ENCODE assay signal across 18 cellular contexts in the genomic region with DNA sequence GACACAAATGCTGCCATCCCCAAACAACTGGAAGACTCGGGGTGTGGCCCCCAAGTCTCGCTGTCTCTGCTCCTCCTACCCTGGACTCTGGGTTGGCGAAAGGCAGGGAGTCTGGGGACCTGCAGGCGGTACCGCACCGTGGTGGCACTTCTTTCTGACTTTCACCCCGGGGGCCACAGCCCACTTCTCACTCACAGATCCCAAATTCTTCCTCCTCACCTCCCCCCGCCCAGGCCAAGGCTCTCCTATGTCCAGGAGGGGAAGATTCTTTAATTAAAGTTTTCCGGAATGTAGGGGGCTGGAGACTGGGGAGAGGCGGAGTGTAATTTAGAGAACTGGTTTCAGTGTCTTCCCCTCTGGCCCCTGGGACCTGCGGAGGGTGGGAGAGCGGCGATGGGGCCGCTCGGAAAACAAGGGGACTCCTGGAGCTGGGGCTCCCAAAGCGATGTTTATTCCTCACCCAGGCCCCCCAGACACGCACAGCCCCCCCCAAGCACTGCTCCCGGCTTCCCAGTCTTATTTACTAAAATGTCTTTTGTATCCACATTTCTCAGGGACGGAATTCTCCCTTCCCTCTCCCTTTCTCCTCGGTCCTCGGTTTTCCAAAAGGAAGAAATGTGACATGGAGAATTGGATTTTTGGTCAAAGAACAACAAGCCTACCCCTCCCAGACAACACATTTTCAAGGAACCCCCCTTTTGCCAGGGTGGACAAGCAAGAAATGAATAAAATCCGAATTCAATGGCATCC. TPM values are rescaled to one million over a fixed set of nuclear protein-coding genes. Genes with fewer than 3 reads are reported as not detected.
DNase-seq lines count a peak whose midpoint lies in the region; ATAC-seq, FAIRE-seq and TF ChIP-seq lines count a peak whose summit lies in the region.
"Had no signal": no experiment of that assay in that cellular context is flagged by ENCODE, and none has a peak within 500 bp of the region (broad histone marks: within the 10 kb centered on the region; RNA-seq: fewer than 3 reads in every experiment).

No MANE protein-coding gene starts in this region.

- no peak for FAIRE-seq in HepG2 (lab: Jason Lieb, UNC)
- FAIRE-seq: pancreas, small intestine had no signal

- TF ChIP-seq EP300 in HepG2 (IDR thresholded peaks at IDR 0.05; ENCODE audit: low read depth in 2 of 2, low read length in 2 of 2) = no peak
- no peak for TF ChIP-seq EP300 in HepG2 (CRISPR knock-in tag; IDR thresholded peaks at IDR 0.05; ENCODE audit: borderline replicate concordance)

- H3K79me2 ChIP-seq in HepG2 (ENCODE audit: insufficient read depth, low read length) (no peaks in the 10 kb centered on the region), PC-3 (ENCODE audit: low read length) (no peaks in the 10 kb centered on the region)

- H3K4me2 ChIP-seq in HepG2 (ENCODE audit: low read depth, low read length) (no peak overlapping the region), PC-3 (ENCODE audit: low read length) (no peak overlapping the region)

- no peak overlapping the region for H3K27ac ChIP-seq in HepG2 (ENCODE audit: extremely low read length, insufficient read depth, low read length)
- H3K27ac ChIP-seq in PC-3 (ENCODE audit: low read length) = no peak overlapping the region
- H3K27ac ChIP-seq: lower lobe of right lung, pancreas had no signal

- BruUV-seq in HepG2 (replicated peaks; lab: Mats Ljungman, UMichigan) (no TSS peak), PC-3 (replicated peaks; lab: Mats Ljungman, UMichigan) (no TSS peak)

- DNase-seq in activated T-cell treated with anti-CD3 and anti-CD28 coated beads, Interleukin-2, amount 50 U/mL, for 4 hours = no peak
- DNase-seq in activated T-cell treated with anti-CD3 and anti-CD28 coated beads, Interleukin-2, amount 50 U/mL, for 1 hour = no peak
- DNase-seq in islet precursor cell (peak; percentile 63), SIG-M5 treated with dmso at 0.1 percent for 504 hours (lab: John Stamatoyannopoulos, UW; ENCODE audit: unreplicated experiment) (no peak), HepG2 (ENCODE audit: low spot score) (no peak), PC-3 (no peak)
- DNase-seq in stimulated activated effector memory CD8-positive, alpha-beta T cell treated with anti-CD3 and anti-CD28 coated beads, Interleukin-12 subunit alpha, Interleukin-12 subunit beta, amount 100 ng/mL, for 72 hours (ENCODE audit: low spot score in 2 of 2) = no peak
- DNase-seq: activated CD4-positive, alpha-beta T cell treated with anti-CD3 and anti-CD28 coated beads, Interleukin-2, amount 50 U/mL, for 48 hours; DMS153; erythroblast; GOT3; lower lobe of right lung; NCI-H187 treated with DMSO at 0.1 percent for 48 hours; NCI-H524 treated with DMSO at 0.1 percent for 48 hours; pancreas; small intestine had no signal

- H3K4me3 ChIP-seq in HepG2 (replicated peaks in 1 of 3; ENCODE audit: insufficient read depth in 1 of 3, low read depth in 2 of 3, low read length in 3 of 3) (no peak overlapping the region), PC-3 (ENCODE audit: low read length) (no peak overlapping the region)
- H3K4me3 ChIP-seq: lower lobe of right lung, pancreas had no signal

- no peak overlapping the region for H3K9ac ChIP-seq in HepG2 (ENCODE audit: insufficient read depth, low read depth, low read length)
- no peak overlapping the region for H3K9ac ChIP-seq in PC-3 (ENCODE audit: low read length)

- peaks cover 18% of the 10 kb centered on the region for H3K4me1 Mint-ChIP-seq in activated T-cell treated with anti-CD3 and anti-CD28 coated beads, Interleukin-2, amount 50 U/mL, for 4 hours (ENCODE audit: low read depth)
- peaks cover 5% of the 10 kb centered on the region for H3K4me1 Mint-ChIP-seq in activated T-helper 17 cell treated with anti-CD3 and anti-CD28 coated beads, Interleukin-2, amount 50 U/mL, for 72 hours
- peaks cover 38% of the 10 kb centered on the region for H3K4me1 Mint-ChIP-seq in stimulated activated effector memory CD8-positive, alpha-beta T cell treated with anti-CD3 and anti-CD28 coated beads, Interleukin-12 subunit alpha, Interleukin-12 subunit beta, amount 100 ng/mL, for 72 hours

- TF ChIP-seq POLR2A in HepG2 (IDR thresholded peaks at IDR 0.05; ENCODE audit: insufficient read depth in 1 of 2, low read depth in 2 of 2, low read length in 2 of 2) = no peak

- H3K27ac Mint-ChIP-seq in activated T-helper 17 cell treated with anti-CD3 and anti-CD28 coated beads, Interleukin-2, amount 50 U/mL, for 72 hours = no peak overlapping the region
- no peak overlapping the region for H3K27ac Mint-ChIP-seq in stimulated activated effector memory CD8-positive, alpha-beta T cell treated with anti-CD3 and anti-CD28 coated beads, Interleukin-12 subunit alpha, Interleukin-12 subunit beta, amount 100 ng/mL, for 72 hours

- TF ChIP-seq RAD21 in HepG2 (CRISPR knock-in tag; IDR thresholded peaks at IDR 0.05) = no peak

- CTCF ChIA-PET in HepG2 (lab: Yijun Ruan, JAX; ENCODE audit: low intra/inter-chr PET ratio, low total read pairs) = no interaction called here
- CTCF ChIA-PET in PC-3 (lab: Charles Lee) = no interaction called here

- peak overlapping the region; percentile 66 for H3K4me3 Mint-ChIP-seq in activated T-cell treated with anti-CD3 and anti-CD28 coated beads, Interleukin-2, amount 50 U/mL, for 4 hours
- H3K4me3 Mint-ChIP-seq in activated T-helper 17 cell treated with anti-CD3 and anti-CD28 coated beads, Interleukin-2, amount 50 U/mL, for 72 hours = peak overlapping the region; percentile 58
- H3K4me3 Mint-ChIP-seq in stimulated activated effector memory CD8-positive, alpha-beta T cell treated with anti-CD3 and anti-CD28 coated beads, Interleukin-12 subunit alpha, Interleukin-12 subunit beta, amount 100 ng/mL, for 72 hours = peak overlapping the region; percentile 64

- ATAC-seq in activated T-cell treated with anti-CD3 and anti-CD28 coated beads, Interleukin-2, amount 50 U/mL, for 4 hours = no peak
- ATAC-seq in activated T-helper 17 cell treated with anti-CD3 and anti-CD28 coated beads, Interleukin-2, amount 50 U/mL, for 72 hours (replicated peaks) = no peak
- ATAC-seq in stimulated activated effector memory CD8-positive, alpha-beta T cell treated with anti-CD3 and anti-CD28 coated beads, Interleukin-12 subunit alpha, Interleukin-12 subunit beta, amount 100 ng/mL, for 72 hours = no peak
- ATAC-seq in HepG2 (no peak), PC-3 (no peak)
- ATAC-seq: lower lobe of right lung, pancreas had no signal

- H4K20me1 ChIP-seq in HepG2 (ENCODE audit: insufficient read depth, low read length) (no peaks in the 10 kb centered on the region), PC-3 (ENCODE audit: low read length) (no peaks in the 10 kb centered on the region)

- H3K9me3 ChIP-seq in HepG2 (ENCODE audit: low read length) (no peaks in the 10 kb centered on the region), PC-3 (ENCODE audit: low read length) (no peaks in the 10 kb centered on the region)
- H3K9me3 ChIP-seq: lower lobe of right lung, pancreas had no signal

- no peaks in the 10 kb centered on the region for H3K9me2 ChIP-seq in PC-3 (replicated peaks; ENCODE audit: low read length)

- POLR2A ChIA-PET in HepG2 (lab: Yijun Ruan, JAX) (no interaction called here), PC-3 (lab: Charles Lee; ENCODE audit: unreplicated experiment) (no interaction called here)

- peaks cover 91% of the 10 kb centered on the region for H3K27me3 Mint-ChIP-seq in activated T-cell treated with anti-CD3 and anti-CD28 coated beads, Interleukin-2, amount 50 U/mL, for 4 hours (ENCODE audit: low read depth)
- H3K27me3 Mint-ChIP-seq in activated T-helper 17 cell treated with anti-CD3 and anti-CD28 coated beads, Interleukin-2, amount 50 U/mL, for 72 hours = peaks cover 73% of the 10 kb centered on the region

- H3K27me3 ChIP-seq in HepG2 (ENCODE audit: control insufficient read depth in 1 of 2, insufficient read depth in 2 of 2, low read length in 2 of 2) (peaks cover 13 to 86% of the 10 kb centered on the region in 2 experiments), PC-3 (ENCODE audit: low read length) (0 out of 2 replicates have a peak, but pooled peaks cover 10% of the 10 kb centered on the region)

- peaks cover 35% of the 10 kb centered on the region for H3K4me1 ChIP-seq in HepG2 (ENCODE audit: insufficient read depth, low read length)
- H3K4me1 ChIP-seq in PC-3 (ENCODE audit: insufficient read depth, low read length) = no peaks in the 10 kb centered on the region

- WGBS in HepG2 (ENCODE audit: low lambda C conversion rate) = 47% methylated on average over 22 of the region's 22 CpGs

- no peaks in the 10 kb centered on the region for H3K36me3 Mint-ChIP-seq in activated T-cell treated with anti-CD3 and anti-CD28 coated beads, Interleukin-2, amount 50 U/mL, for 4 hours (ENCODE audit: insufficient read depth)
- no peaks in the 10 kb centered on the region for H3K36me3 Mint-ChIP-seq in activated T-helper 17 cell treated with anti-CD3 and anti-CD28 coated beads, Interleukin-2, amount 50 U/mL, for 72 hours (ENCODE audit: low read depth)
- no peaks in the 10 kb centered on the region for H3K36me3 Mint-ChIP-seq in stimulated activated effector memory CD8-positive, alpha-beta T cell treated with anti-CD3 and anti-CD28 coated beads, Interleukin-12 subunit alpha, Interleukin-12 subunit beta, amount 100 ng/mL, for 72 hours

- TF ChIP-seq CTCF in HepG2 (CRISPR knock-in tag; IDR thresholded peaks at IDR 0.05) = no peak
- no peak for TF ChIP-seq CTCF in PC-3 (conservative IDR thresholded peaks at IDR 0.05; ENCODE audit: low read depth, low read length)

- no peaks in the 10 kb centered on the region for H3F3A ChIP-seq in PC-3 (ENCODE audit: low read length, unreplicated experiment)

- intact Hi-C loops in HepG2 (cut with micrococcal nuclease; ENCODE audit: unreplicated experiment) = no loop called here
- intact Hi-C loops in PC-3 (cut with micrococcal nuclease) = no loop called here

- no peaks in the 10 kb centered on the region for H3K9me3 Mint-ChIP-seq in activated T-cell treated with anti-CD3 and anti-CD28 coated beads, Interleukin-2, amount 50 U/mL, for 4 hours
- H3K9me3 Mint-ChIP-seq in activated T-helper 17 cell treated with anti-CD3 and anti-CD28 coated beads, Interleukin-2, amount 50 U/mL, for 72 hours = no peaks in the 10 kb centered on the region
- no peaks in the 10 kb centered on the region for H3K9me3 Mint-ChIP-seq in stimulated activated effector memory CD8-positive, alpha-beta T cell treated with anti-CD3 and anti-CD28 coated beads, Interleukin-12 subunit alpha, Interleukin-12 subunit beta, amount 100 ng/mL, for 72 hours

- H3K36me3 ChIP-seq in HepG2 (replicated peaks in 1 of 2; ENCODE audit: control insufficient read depth in 1 of 2, insufficient read depth in 2 of 2, low read length in 2 of 2) (no peaks in the 10 kb centered on the region), PC-3 (ENCODE audit: low read depth, low read length) (no peaks in the 10 kb centered on the region)
- H3K36me3 ChIP-seq: lower lobe of right lung, pancreas had no signal

- no peak overlapping the region for H2AFZ ChIP-seq in HepG2 (ENCODE audit: low read length)
- no peak overlapping the region for H2AFZ ChIP-seq in PC-3 (ENCODE audit: low read length)

- in situ Hi-C loops in HepG2 (cut with HindIII; ENCODE audit: extremely low pct_ligation_motif_present, low pct_unique_long_range_greater_than_20kb) = no loop called here

RNA-seq across cellular contexts. Expression of gene WNT3, which starts 1.2 kb away (rescaled TPM):
- total RNA-seq in activated T-cell treated with anti-CD3 and anti-CD28 coated beads, Interleukin-2, amount 50 U/mL, for 4 hours = under 1 TPM in 1 of 3 donors, not detected in 2; 0.08 TPM
- under 1 TPM in 1 of 2 donors, not detected in 1; 0.13 TPM for total RNA-seq in activated T-helper 17 cell treated with anti-CD3 and anti-CD28 coated beads, Interleukin-2, amount 50 U/mL, for 72 hours
- 6.4 and 8.5 TPM in 2 replicates for total RNA-seq in HepG2 (2016; rRNA removed; fragmentation: Illumina TruSeq; extraction: Trizol)
- 0.71 and 1.2 TPM in 2 replicates for total RNA-seq in HepG2 (2016; cell fraction: cytosol; rRNA removed; fragmentation: Illumina TruSeq; extraction: Trizol; ENCODE audit: low read depth)
- total RNA-seq in HepG2 (2016; cell fraction: insoluble cytoplasmic fraction; rRNA removed; fragmentation: Illumina TruSeq; extraction: Trizol) = 5.9 and 8.3 TPM in 2 replicates
- total RNA-seq in HepG2 (2016; cell fraction: membrane; rRNA removed; fragmentation: Illumina TruSeq; extraction: Trizol) = 4.3 and 4.8 TPM in 2 replicates
- 8.4 and 9.8 TPM in 2 replicates for total RNA-seq in HepG2 (2016; cell fraction: nucleus; rRNA removed; fragmentation: Illumina TruSeq; extraction: Trizol)
- 10.3 and 12.5 TPM in 2 replicates for polyA plus RNA-seq in HepG2 (2011; rRNA removed)
- 5.1 and 6.8 TPM in 2 replicates for polyA plus RNA-seq in HepG2 (2011; cell fraction: cytosol; rRNA removed)
- polyA plus RNA-seq in HepG2 (2011; cell fraction: nucleus; rRNA removed) = 27.1 and 28.5 TPM in 2 replicates
- 6.9 and 7.4 TPM in 2 replicates for polyA plus RNA-seq in HepG2 (2012)
- 0.82 and 0.98 TPM in 2 replicates for polyA plus RNA-seq in HepG2 (2016; cell fraction: cytosol; fragmentation: Illumina TruSeq; extraction: Trizol; ENCODE audit: low read depth)
- polyA plus RNA-seq in HepG2 (2016; cell fraction: insoluble cytoplasmic fraction; fragmentation: Illumina TruSeq; extraction: Trizol; ENCODE audit: low read depth) = 6.2 TPM in 2 replicates
- 2.9 and 3.1 TPM in 2 replicates for polyA plus RNA-seq in HepG2 (2016; cell fraction: membrane; fragmentation: Illumina TruSeq; extraction: Trizol; ENCODE audit: low read depth)
- polyA plus RNA-seq in HepG2 (2016; cell fraction: nucleus; fragmentation: Illumina TruSeq; extraction: Trizol; ENCODE audit: insufficient read depth, low read depth) = 27.6 and 28.5 TPM in 2 replicates
- 4.4 and 6.5 TPM in 2 replicates for polyA minus RNA-seq in HepG2 (2011; rRNA and poly(A)+ RNA removed; ENCODE audit: low replicate concordance)
- 2.9 and 3.2 TPM in 2 replicates for polyA minus RNA-seq in HepG2 (2011; cell fraction: cytosol; rRNA and poly(A)+ RNA removed)
- polyA minus RNA-seq in HepG2 (2011; cell fraction: nucleus; rRNA and poly(A)+ RNA removed) = 5.0 and 6.2 TPM in 2 replicates
- total RNA-seq in PC-3 (2014; rRNA removed) = 4.9 and 5.7 TPM in 2 replicates
- total RNA-seq: T-helper 1 cell treated with Interleukin-12 subunit alpha and Interleukin-12 subunit beta and Interleukin-4 antibody, amounts not matched to agents 30 ng/mL and 1 ng/mL, for 36 hours had no signal

RNA-seq across cellular contexts. Expression of gene WNT9B, which starts 34.1 kb away (rescaled TPM):
- total RNA-seq in activated T-cell treated with anti-CD3 and anti-CD28 coated beads, Interleukin-2, amount 50 U/mL, for 4 hours = not detected
- not detected for total RNA-seq in activated T-helper 17 cell treated with anti-CD3 and anti-CD28 coated beads, Interleukin-2, amount 50 U/mL, for 72 hours
- total RNA-seq in HepG2 (2016; rRNA removed; fragmentation: Illumina TruSeq; extraction: Trizol) = not detected in 2 replicates
- not detected in 2 replicates for total RNA-seq in HepG2 (2016; cell fraction: cytosol; rRNA removed; fragmentation: Illumina TruSeq; extraction: Trizol; ENCODE audit: low read depth)
- not detected in 2 replicates for total RNA-seq in HepG2 (2016; cell fraction: insoluble cytoplasmic fraction; rRNA removed; fragmentation: Illumina TruSeq; extraction: Trizol)
- total RNA-seq in HepG2 (2016; cell fraction: membrane; rRNA removed; fragmentation: Illumina TruSeq; extraction: Trizol) = not detected in 2 replicates
- total RNA-seq in HepG2 (2016; cell fraction: nucleus; rRNA removed; fragmentation: Illumina TruSeq; extraction: Trizol) = not detected in 2 replicates
- not detected in 2 replicates for polyA plus RNA-seq in HepG2 (2011; rRNA removed)
- polyA plus RNA-seq in HepG2 (2011; cell fraction: cytosol; rRNA removed) = 0.03 TPM in 1 of 2 replicates, not detected in the other
- not detected in 2 replicates for polyA plus RNA-seq in HepG2 (2011; cell fraction: nucleus; rRNA removed)
- 0.29 TPM in 1 of 2 replicates, not detected in the other for polyA plus RNA-seq in HepG2 (2012)
- polyA plus RNA-seq in HepG2 (2016; cell fraction: cytosol; fragmentation: Illumina TruSeq; extraction: Trizol; ENCODE audit: low read depth) = not detected in 2 replicates
- polyA plus RNA-seq in HepG2 (2016; cell fraction: insoluble cytoplasmic fraction; fragmentation: Illumina TruSeq; extraction: Trizol; ENCODE audit: low read depth) = not detected in 2 replicates
- not detected in 2 replicates for polyA plus RNA-seq in HepG2 (2016; cell fraction: membrane; fragmentation: Illumina TruSeq; extraction: Trizol; ENCODE audit: low read depth)
- not detected in 2 replicates for polyA plus RNA-seq in HepG2 (2016; cell fraction: nucleus; fragmentation: Illumina TruSeq; extraction: Trizol; ENCODE audit: insufficient read depth, low read depth)
- polyA minus RNA-seq in HepG2 (2011; rRNA and poly(A)+ RNA removed; ENCODE audit: low replicate concordance) = not detected in 2 replicates
- not detected in 2 replicates for polyA minus RNA-seq in HepG2 (2011; cell fraction: cytosol; rRNA and poly(A)+ RNA removed)
- polyA minus RNA-seq in HepG2 (2011; cell fraction: nucleus; rRNA and poly(A)+ RNA removed) = not detected in 2 replicates
- total RNA-seq in PC-3 (2014; rRNA removed) = not detected in 2 replicates
- total RNA-seq: T-helper 1 cell treated with Interleukin-12 subunit alpha and Interleukin-12 subunit beta and Interleukin-4 antibody, amounts not matched to agents 30 ng/mL and 1 ng/mL, for 36 hours had no signal
- polyA plus RNA-seq: pancreas had no signal
